15 cellular contexts compared by ENCODE assay signal in the genomic region with DNA sequence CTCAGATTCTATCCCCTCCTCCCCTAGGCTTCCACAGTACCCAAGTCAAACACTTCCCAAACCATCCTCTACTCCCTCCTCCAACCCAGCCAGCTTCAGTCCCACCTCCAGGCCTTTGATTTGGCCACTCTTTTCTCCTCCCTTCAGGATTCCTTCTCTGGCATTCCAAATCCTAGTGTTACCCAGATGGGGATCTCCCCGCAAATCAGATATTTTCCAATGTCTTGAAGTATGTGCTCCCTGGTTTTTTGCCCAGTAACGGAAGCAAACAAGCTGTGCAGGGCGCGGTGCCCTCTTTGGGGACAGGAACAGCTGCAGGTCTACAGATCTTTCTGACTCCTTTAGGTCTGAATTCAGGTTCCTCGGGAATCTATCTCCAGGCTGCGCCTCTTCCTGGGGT. TPM values are rescaled to one million over a fixed set of nuclear protein-coding genes. Genes with fewer than 3 reads are reported as not detected.
DNase-seq lines count a peak whose midpoint lies in the region; ATAC-seq and TF ChIP-seq lines count a peak whose summit lies in the region.
"Had no signal": no experiment of that assay in that cellular context is flagged by ENCODE, and none has a peak within 500 bp of the region (broad histone marks: within the 10 kb centered on the region; RNA-seq: fewer than 3 reads in every experiment).

No MANE protein-coding gene starts in this region.

- H3F3A ChIP-seq in GM23248 (ENCODE audit: insufficient read depth): no peaks in the 10 kb centered on the region

- no peak for ATAC-seq in sciatic nerve
- no peak for ATAC-seq in GM21786 (IDR thresholded peaks at IDR 0.05; ENCODE audit: unreplicated experiment)
- ATAC-seq: GM23338, HCT116 had no signal

- H3K27me3 ChIP-seq in right atrium auricular region (no peaks in the 10 kb centered on the region), GM23248 (replicated peaks; ENCODE audit: insufficient read depth) (no peaks in the 10 kb centered on the region)

- 74 to 83% methylated on average over 6 of the region's 6 CpGs for WGBS in GM23248 (ENCODE audit: low coverage in 1 of 2, low lambda C conversion rate in 2 of 2, missing lambda C conversion rate in 2 of 2), 2 experiments

- in situ Hi-C loops in GM23248 (cut with MboI): no loop called here

- H3K9me3 ChIP-seq in right atrium auricular region (no peaks in the 10 kb centered on the region), GM23248 (ENCODE audit: low read depth) (no peaks in the 10 kb centered on the region)
- H3K9me3 ChIP-seq: Caco-2 had no signal

- no peaks in the 10 kb centered on the region for H3K36me3 ChIP-seq in right atrium auricular region
- no peaks in the 10 kb centered on the region for H3K36me3 ChIP-seq in GM23248 (ENCODE audit: low read depth)

- peak; percentile 49 for DNase-seq in cardiac septum (ENCODE audit: low spot score)
- no peak for DNase-seq in right atrium auricular region (ENCODE audit: low spot score)
- DNase-seq in islet precursor cell: peak; percentile 18
- peak; percentile 10 for DNase-seq in sciatic nerve (ENCODE audit: low spot score)
- DNase-seq in GM23248: no peak
- DNase-seq: C1 segment of cervical spinal cord; Caco-2; CD4-positive, alpha-beta memory T cell; DMS153; DND-41; H9 had no signal

- no peak overlapping the region for H3K9ac ChIP-seq in GM23248

- no peak overlapping the region for H2AFZ ChIP-seq in GM23248
- H2AFZ ChIP-seq: GM23338 had no signal

- no peaks in the 10 kb centered on the region for H3K9me2 ChIP-seq in GM23248 (ENCODE audit: insufficient read depth)

- intact Hi-C loops in cardiac septum (cut with DNase I): no loop called here
- intact Hi-C loops in sciatic nerve (cut with DNase I): no loop called here

- no peak overlapping the region for H3K4me2 ChIP-seq in GM23248 (ENCODE audit: unreplicated experiment)
- H3K4me2 ChIP-seq: GM23338 had no signal

- no peaks in the 10 kb centered on the region for H3K79me2 ChIP-seq in GM23248 (ENCODE audit: insufficient read depth)

- no peaks in the 10 kb centered on the region for H4K20me1 ChIP-seq in GM23248 (ENCODE audit: insufficient read depth)

- H3K27ac ChIP-seq in right atrium auricular region: no peak overlapping the region
- no peak overlapping the region for H3K27ac ChIP-seq in GM23248

- no peak overlapping the region for H3K4me3 ChIP-seq in right atrium auricular region
- no peak overlapping the region for H3K4me3 ChIP-seq in GM23248
- H3K4me3 ChIP-seq: GM23338 had no signal

- no peak for TF ChIP-seq CTCF in right atrium auricular region (IDR thresholded peaks at IDR 0.05)

- H3K4me1 ChIP-seq in right atrium auricular region: peaks cover 0 to 5% of the 10 kb centered on the region in 2 donors
- H3K4me1 ChIP-seq in GM23248 (ENCODE audit: insufficient read depth): no peaks in the 10 kb centered on the region
- H3K4me1 ChIP-seq: Caco-2 had no signal

RNA-seq across cellular contexts. Expression of a gene that starts 2.2 kb away (rescaled TPM):
- 12.1 TPM for total RNA-seq in cardiac septum
- 1 to 10 TPM; 6.4 to 7.0 TPM for total RNA-seq in right atrium auricular region
- 2.9 TPM for total RNA-seq in sciatic nerve
- not detected in 2 replicates for total RNA-seq in GM23248 (2014; rRNA removed; shearing (Covaris generic))
- 0.32 and 0.34 TPM in 2 replicates for polyA plus RNA-seq in GM23248 (2016; fragmentation: Nextera tagmentation; extraction: Ambion mirVana)
- total RNA-seq: Caco-2, H4 had no signal

RNA-seq across cellular contexts. Expression of a gene that starts 7.9 kb away (rescaled TPM):
- 1.0 TPM for total RNA-seq in cardiac septum
- 1 to 10 TPM; 2.2 to 6.3 TPM for total RNA-seq in right atrium auricular region
- 7.3 TPM for total RNA-seq in sciatic nerve
- 1.4 TPM in 1 of 2 replicates, not detected in the other for total RNA-seq in GM23248 (2014; rRNA removed; shearing (Covaris generic))
- polyA plus RNA-seq in GM23248 (2016; fragmentation: Nextera tagmentation; extraction: Ambion mirVana): 0.15 TPM in 1 of 2 replicates, not detected in the other
- total RNA-seq: H4 had no signal

RNA-seq across cellular contexts. Expression of a gene that starts 28.5 kb away (rescaled TPM):
- total RNA-seq in cardiac septum (38.2 TPM), right atrium auricular region (10 to 100 TPM; 21.9 to 28.9 TPM), sciatic nerve (24.1 TPM)
- 35.3 and 46.6 TPM in 2 replicates for total RNA-seq in GM23248 (2014; rRNA removed; shearing (Covaris generic))
- polyA plus RNA-seq in GM23248 (2016; fragmentation: Nextera tagmentation; extraction: Ambion mirVana): 47.7 and 49.5 TPM in 2 replicates

RNA-seq across cellular contexts. Expression of a gene that starts 37.1 kb away (rescaled TPM):
- total RNA-seq in cardiac septum (83.2 TPM), right atrium auricular region (100 to 1,000 TPM; 108 to 158 TPM), sciatic nerve (65.3 TPM)
- total RNA-seq in GM23248 (2014; rRNA removed; shearing (Covaris generic)): 130 and 133 TPM in 2 replicates
- 158 and 160 TPM in 2 replicates for polyA plus RNA-seq in GM23248 (2016; fragmentation: Nextera tagmentation; extraction: Ambion mirVana)

RNA-seq across cellular contexts. Expression of a gene that starts 39.6 kb away (rescaled TPM):
- 255 TPM for total RNA-seq in cardiac septum
- total RNA-seq in right atrium auricular region: 100 to 1,000 TPM; 218 to 823 TPM
- total RNA-seq in sciatic nerve: 288 TPM
- total RNA-seq in GM23248 (2014; rRNA removed; shearing (Covaris generic)): 2,871 and 4,277 TPM in 2 replicates
- polyA plus RNA-seq in GM23248 (2016; fragmentation: Nextera tagmentation; extraction: Ambion mirVana): 13,908 and 14,059 TPM in 2 replicates

Comparison
In these comparisons a context has a peak if more than half of its experiments do, and no peak if none do; other contexts are left out.
1. DNase-seq: peak in cardiac septum (single experiment), islet precursor cell (single experiment) and sciatic nerve (single experiment); none in right atrium auricular region (single experiment) and GM23248 (single experiment).